21 cellular contexts compared by ENCODE assay signal in genomic region chr12:74963304-74963703, GRCh38.
"Had no signal": no experiment of that assay in that cellular context is flagged by ENCODE, and none has a peak within 500 bp of the region (broad histone marks: within the 10 kb centered on the region; RNA-seq: fewer than 3 reads in every experiment).

No MANE protein-coding gene starts in this region.

- H3K4me1 Mint-ChIP-seq: immature natural killer cell, naive B cell had no signal

- DNase-seq: effector memory CD8-positive, alpha-beta T cell; esophagus squamous epithelium; foreskin fibroblast; glutamatergic neuron; immature natural killer cell; left ventricle myocardium inferior; mesenchymal stem cell; naive B cell; nephron progenitor cell; psoas muscle; sigmoid colon; stimulated activated CD4-positive, alpha-beta T cell treated with anti-CD3 and anti-CD28 coated beads, Interleukin-2, amount 100 ng/mL, for 24 hours; stimulated activated naive CD4-positive, alpha-beta T cell; trophoblast cell had no signal

- H3K4me3 ChIP-seq: esophagus squamous epithelium, gastroesophageal sphincter, left ventricle myocardium inferior, lung, psoas muscle, sigmoid colon, skin epidermis had no signal

- H3K4me3 Mint-ChIP-seq: dendritic cell treated with granulocyte-macrophage colony-stimulating factor and Interleukin-4, amounts not matched to agents 40 ng/mL and 50 ng/mL, for 4 days; effector memory CD8-positive, alpha-beta T cell; immature natural killer cell; naive B cell; nephron progenitor cell had no signal

- H3K9me3 ChIP-seq: esophagus squamous epithelium, gastroesophageal sphincter, psoas muscle, sigmoid colon had no signal

- H3K36me3 ChIP-seq: esophagus squamous epithelium, gastroesophageal sphincter, left ventricle myocardium inferior, sigmoid colon had no signal

- H3K36me3 Mint-ChIP-seq: immature natural killer cell, naive B cell had no signal

- ATAC-seq: effector memory CD8-positive, alpha-beta T cell; gastroesophageal sphincter; psoas muscle had no signal

- H3K27me3 Mint-ChIP-seq: dendritic cell treated with granulocyte-macrophage colony-stimulating factor and Interleukin-4, amounts not matched to agents 40 ng/mL and 50 ng/mL, for 4 days; effector memory CD8-positive, alpha-beta T cell; naive B cell had no signal

- H3K9me3 Mint-ChIP-seq: naive B cell, nephron progenitor cell had no signal

- H3K27ac ChIP-seq: epithelial cell of prostate, esophagus squamous epithelium, gastroesophageal sphincter, left ventricle myocardium inferior, psoas muscle, sigmoid colon, skin epidermis had no signal

- FAIRE-seq: colon, keratinocyte had no signal

- H3K27ac Mint-ChIP-seq: dendritic cell treated with granulocyte-macrophage colony-stimulating factor and Interleukin-4, amounts not matched to agents 40 ng/mL and 50 ng/mL, for 4 days; effector memory CD8-positive, alpha-beta T cell; immature natural killer cell; naive B cell; nephron progenitor cell had no signal

- H3K27me3 ChIP-seq: esophagus squamous epithelium, gastroesophageal sphincter, sigmoid colon had no signal

- H3K4me1 ChIP-seq: esophagus squamous epithelium, gastroesophageal sphincter, left ventricle myocardium inferior, psoas muscle, sigmoid colon had no signal
